8 cellular contexts compared by ENCODE assay signal in genomic region chr9:72433616-72434280, GRCh38.
DNase-seq lines count a peak whose midpoint lies in the region; ATAC-seq, FAIRE-seq and TF ChIP-seq lines count a peak whose summit lies in the region.
"Not testable (repeated sequence)": the region's sequence is repeated elsewhere in the genome, so short reads cannot be mapped to it uniquely, and the experiment has no call there.

No MANE protein-coding gene starts in this region.

- H3K9ac ChIP-seq in IMR-90 (ENCODE audit: low read depth, low read length); SK-N-SH; keratinocyte (ENCODE audit: control insufficient read depth, extremely low read depth, insufficient read depth, low read length): not testable (repeated sequence)

- H3K9me2 ChIP-seq in SK-N-SH: not testable (repeated sequence)

- peak overlapping the region; percentile 53; the same call in 1 of the 2 replicates for H3K18ac ChIP-seq in IMR-90 (ENCODE audit: low read depth, low read length)

- not testable (repeated sequence) for H3K79me2 ChIP-seq in SK-N-SH (ENCODE audit: insufficient read depth); keratinocyte (ENCODE audit: control insufficient read depth, insufficient read depth, low read length)

- not testable (repeated sequence) for H3K27me3 ChIP-seq in IMR-90 (ENCODE audit: control insufficient read depth, insufficient read depth, low read length); SK-N-SH (ENCODE audit: insufficient read depth); brain microvascular endothelial cell (replicated peaks); keratinocyte (ENCODE audit: control insufficient read depth, extremely low read depth, insufficient read depth, low read length)

- H3F3A ChIP-seq in SK-N-SH (replicated peaks; ENCODE audit: insufficient read depth): not testable (repeated sequence)

- not testable (repeated sequence) for H3K4me1 ChIP-seq in IMR-90 (ENCODE audit: control insufficient read depth, insufficient read depth, low read length); SK-N-SH (ENCODE audit: control insufficient read depth in 1 of 2, insufficient read depth in 2 of 2, low read depth in 1 of 2, low read length in 1 of 2)
- H3K4me1 ChIP-seq in keratinocyte (ENCODE audit: control insufficient read depth, extremely low read depth, insufficient read depth, low read length): peaks cover 10% of the 10 kb centered on the region

- ATAC-seq in IMR-90 (ENCODE audit: low read depth): peak; percentile 99

- peak overlapping the region in 1 of 2 experiments; percentile 71; a peak in 1 of 4 replicates for H4K8ac ChIP-seq in IMR-90 (ENCODE audit: low read depth in 2 of 2, low read length in 2 of 2)

- H3K36me3 ChIP-seq in IMR-90 (ENCODE audit: control insufficient read depth, insufficient read depth, low read length); SK-N-SH (replicated peaks in 1 of 2; ENCODE audit: control insufficient read depth in 1 of 2, insufficient read depth in 2 of 2, low read length in 1 of 2); brain microvascular endothelial cell (replicated peaks); keratinocyte (ENCODE audit: control insufficient read depth in 2 of 2, extremely low read depth in 1 of 2, insufficient read depth in 2 of 2, low read length in 2 of 2): not testable (repeated sequence)

- not testable (repeated sequence) for H3K9me3 ChIP-seq in IMR-90 (ENCODE audit: control insufficient read depth, insufficient read depth, low read length); SK-N-SH; keratinocyte (ENCODE audit: control insufficient read depth, low read depth, low read length)

- DNase-seq in AG08395 (ENCODE audit: low spot score) (peak; percentile 75), IMR-90 (peak; percentile 73), brain microvascular endothelial cell (peak; percentile 70), fibroblast of pulmonary artery (ENCODE audit: low read depth) (peak; percentile 78), keratinocyte (ENCODE audit: low read depth, low spot score) (peak; percentile 50), renal cortical epithelial cell (ENCODE audit: low read depth) (peak; percentile 94)
- DNase-seq in GM12891 (ENCODE audit: insufficient read length, low spot score); SK-N-SH: not testable (repeated sequence)

- dilution Hi-C loops in IMR-90 (cut with HindIII; ENCODE audit: low sequenced_read_pairs, unreplicated experiment): not testable (repeated sequence)
- dilution Hi-C loops in keratinocyte (cut with MboI; ENCODE audit: extremely low pct_ligation_motif_present, low sequenced_read_pairs): loop anchor here (10.0 kb wide), 1 partner anchor 49 kb away; no protein-coding TSS in a partner anchor

- peak overlapping the region; percentile 91 for H2BK120ac ChIP-seq in IMR-90 (ENCODE audit: low read depth, low read length)

- intact Hi-C loops in IMR-90 (cut with micrococcal nuclease): not testable (repeated sequence)

- H3K27ac ChIP-seq in IMR-90 (ENCODE audit: insufficient read depth, low read length); SK-N-SH (ENCODE audit: low read depth in 2 of 2, low read length in 1 of 2); brain microvascular endothelial cell: not testable (repeated sequence)
- H3K27ac ChIP-seq in keratinocyte (ENCODE audit: control insufficient read depth, insufficient read depth, low read length): peak overlapping the region; percentile 26

- not testable (repeated sequence) for H4K20me1 ChIP-seq in IMR-90 (ENCODE audit: insufficient read depth, low read length); SK-N-SH (ENCODE audit: insufficient read depth); keratinocyte (ENCODE audit: control insufficient read depth, extremely low read depth, insufficient read depth, low read length)

- FAIRE-seq in GM12891 (lab: Jason Lieb, UNC): peak; percentile 20
- FAIRE-seq in keratinocyte (lab: Jason Lieb, UNC): peak; percentile 85

- in situ Hi-C loops in IMR-90 (cut with MboI; ENCODE audit: low sequenced_read_pairs); brain microvascular endothelial cell (cut with HindIII; ENCODE audit: low pct_ligation_motif_present, low sequenced_read_pairs): not testable (repeated sequence)

- H3K9me1 ChIP-seq in IMR-90 (ENCODE audit: insufficient read depth, low read length); keratinocyte (ENCODE audit: control insufficient read depth, extremely low read depth, insufficient read depth, low read length): not testable (repeated sequence)

- POLR2A ChIA-PET in IMR-90 (lab: Charles Lee; ENCODE audit: unreplicated experiment): interaction anchor here (0.6 to 1.0 kb wide), 4 partner anchors 69 to 122 kb away, joined by 3 to 7 read pairs (median 3); partner anchors contain the start of gene ZFAND5
- POLR2A ChIA-PET in SK-N-SH (lab: Yijun Ruan, JAX): not testable (repeated sequence)

- not testable (repeated sequence) for H2AK9ac ChIP-seq in IMR-90 (replicated peaks; ENCODE audit: low read depth, low read length, poor library complexity)

- not testable (repeated sequence) for TF ChIP-seq CTCF in IMR-90 (conservative IDR thresholded peaks at IDR 0.05; ENCODE audit: low read depth, low read length); SK-N-SH (IDR thresholded peaks at IDR 0.05); brain microvascular endothelial cell (IDR thresholded peaks at IDR 0.05; ENCODE audit: low read depth, low read length, missing control alignments); fibroblast of pulmonary artery (IDR thresholded peaks at IDR 0.05; ENCODE audit: low read length, missing control alignments); keratinocyte (optimal IDR thresholded peaks at IDR 0.05 in 1 of 3, IDR thresholded peaks at IDR 0.05 in 1 of 3, conservative IDR thresholded peaks at IDR 0.05 in 1 of 3; ENCODE audit: extremely low read depth in 1 of 3, insufficient read depth in 2 of 3, low read length in 3 of 3)

- H3K4ac ChIP-seq in IMR-90 (ENCODE audit: low read depth, low read length): peak overlapping the region; percentile 85; the same call in 1 of the 2 replicates

- not testable (repeated sequence) for H3K23ac ChIP-seq in IMR-90 (ENCODE audit: low read depth, low read length)

- not testable (repeated sequence) for TF ChIP-seq EP300 in SK-N-SH (IDR thresholded peaks at IDR 0.05; ENCODE audit: borderline replicate concordance in 1 of 2, low read depth in 1 of 2, low read length in 1 of 2)

- not testable (repeated sequence) for TF ChIP-seq POLR2A in GM12891 (IDR thresholded peaks at IDR 0.05; ENCODE audit: low read depth, low read length); IMR-90 (IDR thresholded peaks at IDR 0.05; ENCODE audit: low read depth, low read length)

- H3K4me2 ChIP-seq in IMR-90 (ENCODE audit: low read depth, low read length): not testable (repeated sequence)
- H3K4me2 ChIP-seq in SK-N-SH (peak overlapping the region; percentile 43), keratinocyte (ENCODE audit: control insufficient read depth, extremely low read depth, insufficient read depth, low read depth, low read length) (peak overlapping the region; percentile 45)

- peak overlapping the region; percentile 95 for H2BK20ac ChIP-seq in IMR-90 (ENCODE audit: low read depth, low read length)

- H4K5ac ChIP-seq in IMR-90 (ENCODE audit: low read depth, low read length): peak overlapping the region; percentile 19; the same call in 1 of the 2 replicates

- H3K56ac ChIP-seq in IMR-90 (ENCODE audit: extremely low read depth, insufficient read depth, low read length): not testable (repeated sequence)

- WGBS in IMR-90 (ENCODE audit: extremely low coverage in 2 of 2, insufficient read length in 1 of 2), 2 experiments: no CpG with 5 or more reads among the region's 12 CpGs
- WGBS in SK-N-SH (ENCODE audit: low lambda C conversion rate): 23% methylated on average over 12 of the region's 12 CpGs

- H2AFZ ChIP-seq in IMR-90 (replicated peaks; ENCODE audit: low read length, poor library complexity): not testable (repeated sequence)
- H2AFZ ChIP-seq in SK-N-SH (ENCODE audit: low read depth) (peak overlapping the region; percentile 61; the same call in 1 of the 2 replicates), keratinocyte (ENCODE audit: control insufficient read depth, low read length) (peak overlapping the region; percentile 23)

- H2BK5ac ChIP-seq in IMR-90 (ENCODE audit: low read depth, low read length, poor library complexity, severe bottlenecking): peak overlapping the region; percentile 55

- not testable (repeated sequence) for H3K79me1 ChIP-seq in IMR-90 (ENCODE audit: low read depth in 1 of 2, low read length in 2 of 2)

- peak overlapping the region; percentile 81; the same call in 1 of the 2 replicates for H2AK5ac ChIP-seq in IMR-90 (ENCODE audit: low read depth, low read length)

- H3K4me3 ChIP-seq in IMR-90 (ENCODE audit: insufficient read depth, low read depth, low read length); SK-N-SH (ENCODE audit: low read depth in 2 of 2, low read length in 1 of 2); brain microvascular endothelial cell (ENCODE audit: low read depth, low read length); fibroblast of pulmonary artery (replicated peaks; ENCODE audit: low read depth, low read length); keratinocyte (ENCODE audit: control insufficient read depth in 2 of 3, extremely low read depth in 1 of 3, insufficient read depth in 2 of 3, low read depth in 1 of 3, low read length in 3 of 3): not testable (repeated sequence)

- H3K14ac ChIP-seq in IMR-90 (replicated peaks; ENCODE audit: low read depth, low read length): not testable (repeated sequence)

- H2BK15ac ChIP-seq in IMR-90 (ENCODE audit: low read depth, low read length): peak overlapping the region; percentile 78; the same call in 2 of the 3 replicates

- CTCF ChIA-PET in IMR-90 (lab: Yijun Ruan, JAX): interaction anchor here (0.6 kb wide), 2 partner anchors 595 to 718 kb away, joined by 3 read pairs; no protein-coding TSS in a partner anchor
- CTCF ChIA-PET in SK-N-SH (lab: Yijun Ruan, JAX): interaction anchor here (0.7 kb wide), 1 partner anchor 827 kb away, joined by 3 read pairs; no protein-coding TSS in a partner anchor

- H4K91ac ChIP-seq in IMR-90 (ENCODE audit: insufficient read depth, low read depth, low read length): peak overlapping the region; percentile 81; the same call in 1 of the 2 replicates

- peak; percentile 8 for TF ChIP-seq RAD21 in IMR-90 (IDR thresholded peaks at IDR 0.05; ENCODE audit: low read length)
- not testable (repeated sequence) for TF ChIP-seq RAD21 in SK-N-SH (IDR thresholded peaks at IDR 0.05; ENCODE audit: low read length)

- BruUV-seq in IMR-90 (replicated peaks; lab: Mats Ljungman, UMichigan): not testable (repeated sequence)

TF ChIP-seq in SK-N-SH, 30 proteins besides CTCF, POLR2A, EP300 and RAD21 (continues in another document):
- TF ChIP-seq FOSL2 (IDR thresholded peaks at IDR 0.05; ENCODE audit: borderline replicate concordance, low read depth): peak; percentile 65
